ENCODE assay signal across 32 cellular contexts in the genomic region with DNA sequence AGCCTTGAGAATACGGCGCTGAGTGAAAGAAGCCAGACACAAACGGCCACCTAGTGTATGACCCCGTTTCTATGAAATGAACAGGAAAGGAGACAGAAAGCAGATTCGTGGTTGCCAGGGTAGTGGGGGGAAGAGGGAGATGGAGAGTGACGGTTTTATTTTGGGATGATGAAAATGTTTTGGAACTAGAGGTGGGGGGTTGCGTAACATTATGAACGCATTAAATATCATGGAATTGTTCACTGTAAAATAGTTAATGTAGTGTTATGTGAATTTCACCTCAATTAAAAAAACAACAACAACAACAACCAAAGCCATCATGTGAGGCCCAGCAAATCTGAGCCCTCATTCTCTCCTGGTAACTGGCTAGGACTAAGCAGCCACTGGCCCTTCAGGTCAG. TPM values are rescaled to one million over a fixed set of nuclear protein-coding genes. Genes with fewer than 3 reads are reported as not detected.
"Had no signal": no experiment of that assay in that cellular context is flagged by ENCODE, and none has a peak within 500 bp of the region (broad histone marks: within the 10 kb centered on the region; RNA-seq: fewer than 3 reads in every experiment).

No MANE protein-coding gene starts in this region.

- H3K9me3 ChIP-seq: neutrophil, pancreas, psoas muscle, stomach, thoracic aorta, thyroid gland, tibial nerve, upper lobe of left lung, vagina had no signal

- H3K4me3 ChIP-seq: pancreas, psoas muscle, skin epidermis, stomach, thoracic aorta, thyroid gland, tibial nerve, upper lobe of left lung, vagina had no signal

- H3K27ac ChIP-seq: neutrophil, pancreas, psoas muscle, skin epidermis, stomach, thoracic aorta, thyroid gland, tibial nerve, upper lobe of left lung, vagina had no signal

- H3K27ac Mint-ChIP-seq: natural killer cell treated with Interleukin-12 subunit alpha and Interleukin-12 subunit beta and Interleukin-15 and Interleukin-18, amount 100 ng/mL, for 72 hours; nephron progenitor cell; stimulated activated effector memory CD8-positive, alpha-beta T cell treated with anti-CD3 and anti-CD28 coated beads, Interleukin-12 subunit alpha, Interleukin-12 subunit beta, amount 100 ng/mL, for 72 hours; stimulated activated naive B cell treated with anti-CD40 and anti-IgM and Interleukin-4, amounts not matched to agents 10 μg/mL and 1 μg/mL and 100 μg/mL, for 72 hours; stimulated activated naive CD8-positive, alpha-beta T cell treated with anti-CD3 and anti-CD28 coated beads, Interleukin-15, Interleukin-2, amounts not matched to agents 100 ng/mL and 50 ng/mL, for 24 hours had no signal

- ATAC-seq: naive thymus-derived CD8-positive, alpha-beta T cell; natural killer cell treated with Interleukin-12 subunit alpha and Interleukin-12 subunit beta and Interleukin-15 and Interleukin-18, amount 100 ng/mL, for 72 hours; psoas muscle; right cardiac atrium; sciatic nerve; stimulated activated effector memory CD8-positive, alpha-beta T cell treated with anti-CD3 and anti-CD28 coated beads, Interleukin-12 subunit alpha, Interleukin-12 subunit beta, amount 100 ng/mL, for 72 hours; stimulated activated naive B cell treated with anti-CD40 and anti-IgM and Interleukin-4, amounts not matched to agents 10 μg/mL and 1 μg/mL and 100 μg/mL, for 72 hours had no signal

- H3K4me1 Mint-ChIP-seq: neural crest cell; stimulated activated naive B cell treated with anti-CD40 and anti-IgM and Interleukin-4, amounts not matched to agents 10 μg/mL and 1 μg/mL and 100 μg/mL, for 72 hours had no signal

- DNase-seq: naive thymus-derived CD8-positive, alpha-beta T cell; nephron progenitor cell; pancreas; psoas muscle; right cardiac atrium; stimulated activated CD4-positive, alpha-beta T cell treated with anti-CD3 and anti-CD28 coated beads, Interleukin-15, amount 100 ng/mL, for 24 hours; stimulated activated CD4-positive, alpha-beta T cell treated with anti-CD3 and anti-CD28 coated beads, Interleukin-2, amount 100 ng/mL, for 24 hours; stimulated activated CD4-positive, alpha-beta T cell treated with anti-CD3 and anti-CD28 coated beads, Interleukin-2, amount 100 ng/mL, for 48 hours; stimulated activated CD4-positive, alpha-beta T cell treated with anti-CD3 and anti-CD28 coated beads, Interleukin-4, amount 100 ng/mL, for 24 hours; stimulated activated naive B cell treated with anti-CD40 and anti-IgM and Interleukin-4, amounts not matched to agents 10 μg/mL and 1 μg/mL and 100 μg/mL, for 72 hours; stimulated activated naive CD4-positive, alpha-beta T cell treated with Interleukin-2 at 50 U/mL for 16 hours; stomach; thyroid gland; trophoblast cell; upper lobe of left lung had no signal

- H3K4me3 Mint-ChIP-seq: naive thymus-derived CD8-positive, alpha-beta T cell; natural killer cell treated with Interleukin-12 subunit alpha and Interleukin-12 subunit beta and Interleukin-15 and Interleukin-18, amount 100 ng/mL, for 72 hours; nephron progenitor cell; neural crest cell; stimulated activated effector memory CD8-positive, alpha-beta T cell treated with anti-CD3 and anti-CD28 coated beads, Interleukin-12 subunit alpha, Interleukin-12 subunit beta, amount 100 ng/mL, for 72 hours; stimulated activated naive B cell treated with anti-CD40 and anti-IgM and Interleukin-4, amounts not matched to agents 10 μg/mL and 1 μg/mL and 100 μg/mL, for 72 hours; stimulated activated naive CD8-positive, alpha-beta T cell treated with anti-CD3 and anti-CD28 coated beads, Interleukin-15, Interleukin-2, amounts not matched to agents 100 ng/mL and 50 ng/mL, for 24 hours had no signal

- FAIRE-seq: pancreas, urothelium cell line had no signal

- H3K36me3 ChIP-seq: neutrophil, pancreas, stomach, thoracic aorta, thyroid gland, tibial nerve, upper lobe of left lung, vagina had no signal

- H3K36me3 Mint-ChIP-seq: naive thymus-derived CD8-positive, alpha-beta T cell; natural killer cell treated with Interleukin-12 subunit alpha and Interleukin-12 subunit beta and Interleukin-15 and Interleukin-18, amount 100 ng/mL, for 72 hours; stimulated activated effector memory CD8-positive, alpha-beta T cell treated with anti-CD3 and anti-CD28 coated beads, Interleukin-12 subunit alpha, Interleukin-12 subunit beta, amount 100 ng/mL, for 72 hours; stimulated activated naive B cell treated with anti-CD40 and anti-IgM and Interleukin-4, amounts not matched to agents 10 μg/mL and 1 μg/mL and 100 μg/mL, for 72 hours had no signal

- H3K9me3 Mint-ChIP-seq: naive thymus-derived CD8-positive, alpha-beta T cell; natural killer cell treated with Interleukin-12 subunit alpha and Interleukin-12 subunit beta and Interleukin-15 and Interleukin-18, amount 100 ng/mL, for 72 hours; neural crest cell; stimulated activated effector memory CD8-positive, alpha-beta T cell treated with anti-CD3 and anti-CD28 coated beads, Interleukin-12 subunit alpha, Interleukin-12 subunit beta, amount 100 ng/mL, for 72 hours; stimulated activated naive B cell treated with anti-CD40 and anti-IgM and Interleukin-4, amounts not matched to agents 10 μg/mL and 1 μg/mL and 100 μg/mL, for 72 hours; stimulated activated naive CD8-positive, alpha-beta T cell treated with anti-CD3 and anti-CD28 coated beads, Interleukin-15, Interleukin-2, amounts not matched to agents 100 ng/mL and 50 ng/mL, for 24 hours had no signal

- H3K4me1 ChIP-seq: pancreas, psoas muscle had no signal

RNA-seq across cellular contexts. Expression of a gene that starts 3.3 kb away (rescaled TPM):
- total RNA-seq: naive thymus-derived CD8-positive, alpha-beta T cell; natural killer cell treated with Interleukin-12 subunit alpha and Interleukin-12 subunit beta and Interleukin-15 and Interleukin-18, amount 100 ng/mL, for 72 hours; neural crest cell; osteocyte; pancreas; posterior vena cava; psoas muscle; renal cortical epithelial cell; right cardiac atrium; sciatic nerve; stomach; subcutaneous adipose tissue; temporal lobe; thoracic aorta; tibial nerve; upper lobe of left lung; ureter; vagina had no signal
- polyA plus RNA-seq: naive thymus-derived CD8-positive, alpha-beta T cell; pancreas; psoas muscle; right cardiac atrium; stomach had no signal
